In the genomic region with DNA sequence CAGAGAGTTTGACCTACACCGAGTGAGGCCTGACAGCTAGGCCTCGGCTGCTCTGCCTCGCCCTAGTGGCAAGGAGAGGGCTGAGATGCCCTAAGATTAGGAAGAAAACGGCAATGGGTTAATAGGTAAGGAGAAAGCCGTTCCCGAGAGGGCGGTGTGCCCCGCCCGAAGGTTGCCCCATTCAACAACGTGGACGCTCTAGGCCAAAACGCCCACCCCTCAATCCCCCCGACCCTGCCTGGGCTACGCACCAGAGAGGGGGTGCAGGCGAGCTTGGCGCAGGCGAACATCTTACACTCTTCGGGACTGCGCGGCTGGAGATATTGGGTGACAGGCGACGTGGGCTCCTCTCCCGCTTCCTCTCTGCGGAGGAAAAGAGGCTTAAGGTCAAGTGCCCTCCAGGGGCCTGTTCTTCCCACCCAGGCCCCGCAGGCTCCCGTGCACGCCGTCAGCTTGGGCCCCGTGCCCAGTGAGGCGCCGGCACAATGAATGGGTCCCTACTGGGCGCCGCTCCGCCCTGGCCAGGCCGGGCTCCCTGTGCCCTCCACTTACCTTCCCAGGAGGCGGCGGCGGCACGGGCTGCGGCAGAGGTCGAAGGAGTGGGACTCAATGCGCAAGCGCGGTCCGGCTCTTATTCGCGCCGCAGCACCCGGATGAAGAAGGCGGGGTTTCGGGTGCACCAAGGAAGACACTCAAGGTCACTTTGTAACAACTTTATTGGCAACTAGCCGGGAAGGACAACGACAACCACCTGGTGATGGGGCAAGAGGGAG, we compare ENCODE assay signal across 8 cellular contexts. TPM values are rescaled to one million over a fixed set of nuclear protein-coding genes. Genes with fewer than 3 reads are reported as not detected.
A peak's percentile ranks its signal among the peaks of the same experiment; 100 is the strongest.
DNase-seq lines count a peak whose midpoint lies in the region; ATAC-seq lines count a peak whose summit lies in the region.

A gene (minus strand): TSS at position 607 of the 773 bp plus-strand sequence. CDS start 317 bp downstream, at position 290.

- peak within 1 kb of the TSS; percentile 92 for H3K27ac Mint-ChIP-seq in memory B cell

- peaks cover 16% of the 10 kb centered on the region for H3K4me1 Mint-ChIP-seq in memory B cell

- peak within 1 kb of the TSS; percentile 86 for H3K4me3 Mint-ChIP-seq in memory B cell

- CTCF ChIA-PET in activated CD8-positive, alpha-beta memory T cell treated with anti-CD3 and anti-CD28 coated beads for 36 hours (lab: Charles Lee) = interaction anchor here (1.3 kb wide), 2 partner anchors 13 kb away, joined by 3 to 4 read pairs; a partner anchor contains a TSS

- H3K27me3 ChIP-seq in effector memory CD4-positive, alpha-beta T cell (replicated peaks; ENCODE audit: control insufficient read depth, insufficient read depth, low read length, poor library complexity, severe bottlenecking) = no peaks in the 10 kb centered on the region

- ATAC-seq in GM19467 (IDR thresholded peaks at IDR 0.05; ENCODE audit: unreplicated experiment) (peak; percentile 89), memory B cell (ENCODE audit: low read depth) (peak; percentile 92)

- H3K36me3 Mint-ChIP-seq in memory B cell = peaks cover 8% of the 10 kb centered on the region

- peaks cover 26% of the 10 kb centered on the region for H3K36me3 ChIP-seq in effector memory CD4-positive, alpha-beta T cell (ENCODE audit: control insufficient read depth, insufficient read depth, low read length)

- H3K4me1 ChIP-seq in effector memory CD4-positive, alpha-beta T cell (ENCODE audit: control insufficient read depth, insufficient read depth, low read length, poor library complexity, severe bottlenecking) = peaks cover 7% of the 10 kb centered on the region

- peak within 1 kb of the TSS; percentile 76 for H3K27ac ChIP-seq in effector memory CD4-positive, alpha-beta T cell (ENCODE audit: insufficient read depth, low read length, poor library complexity, severe bottlenecking)

- no peaks in the 10 kb centered on the region for H3K9me3 Mint-ChIP-seq in memory B cell

- H3K4me3 ChIP-seq in effector memory CD4-positive, alpha-beta T cell (ENCODE audit: insufficient read depth, low read depth, low read length, poor library complexity, severe bottlenecking) = peak within 1 kb of the TSS; percentile 90

- DNase-seq in COLO668 (lab: John Stamatoyannopoulos, UW; ENCODE audit: unreplicated experiment) (peak; percentile 97), HS-5 (ENCODE audit: low read depth) (peak; percentile 89), memory B cell (ENCODE audit: low spot score in 2 of 2) (peak; percentile 86 to 87)
- peak; percentile 85 for DNase-seq in NK-92 treated with Interleukin-12 subunit alpha and Interleukin-12 subunit beta, amount 100 ng/mL, for 24 hours (lab: John Stamatoyannopoulos, UW)
- peak; percentile 81 to 82 (median 81) for DNase-seq in effector memory CD4-positive, alpha-beta T cell
- peak; percentile 74 for DNase-seq in stimulated activated CD8-positive, alpha-beta memory T cell treated with anti-CD3 and anti-CD28 coated beads, Interleukin-12 subunit alpha, Interleukin-12 subunit beta, amount 100 ng/mL, for 24 hours (ENCODE audit: extremely low read depth)

- peaks cover 2% of the 10 kb centered on the region for H3K27me3 Mint-ChIP-seq in memory B cell

- no peaks in the 10 kb centered on the region for H3K9me3 ChIP-seq in effector memory CD4-positive, alpha-beta T cell (ENCODE audit: control insufficient read depth, low read length)

- POLR2A ChIA-PET in activated CD8-positive, alpha-beta memory T cell treated with anti-CD3 and anti-CD28 coated beads for 36 hours (lab: Charles Lee) = interaction anchor here (2.1 kb wide), 1 partner anchor 13 kb away, joined by 9 read pairs; a partner anchor contains a TSS

RNA-seq across cellular contexts. Expression of the gene that starts here (rescaled TPM):
- 100 to 1,000 TPM; 458 to 462 TPM for total RNA-seq in activated CD8-positive, alpha-beta memory T cell treated with anti-CD3 and anti-CD28 coated beads for 36 hours

Comparison
In these comparisons a context has a peak if more than half of its experiments do, and no peak if none do; other contexts are left out.
1. Peak in every context shown above with its lines: DNase-seq, ATAC-seq, H3K4me3 ChIP-seq and H3K27ac ChIP-seq.